1 cellular context compared by ENCODE assay signal in the genomic region with DNA sequence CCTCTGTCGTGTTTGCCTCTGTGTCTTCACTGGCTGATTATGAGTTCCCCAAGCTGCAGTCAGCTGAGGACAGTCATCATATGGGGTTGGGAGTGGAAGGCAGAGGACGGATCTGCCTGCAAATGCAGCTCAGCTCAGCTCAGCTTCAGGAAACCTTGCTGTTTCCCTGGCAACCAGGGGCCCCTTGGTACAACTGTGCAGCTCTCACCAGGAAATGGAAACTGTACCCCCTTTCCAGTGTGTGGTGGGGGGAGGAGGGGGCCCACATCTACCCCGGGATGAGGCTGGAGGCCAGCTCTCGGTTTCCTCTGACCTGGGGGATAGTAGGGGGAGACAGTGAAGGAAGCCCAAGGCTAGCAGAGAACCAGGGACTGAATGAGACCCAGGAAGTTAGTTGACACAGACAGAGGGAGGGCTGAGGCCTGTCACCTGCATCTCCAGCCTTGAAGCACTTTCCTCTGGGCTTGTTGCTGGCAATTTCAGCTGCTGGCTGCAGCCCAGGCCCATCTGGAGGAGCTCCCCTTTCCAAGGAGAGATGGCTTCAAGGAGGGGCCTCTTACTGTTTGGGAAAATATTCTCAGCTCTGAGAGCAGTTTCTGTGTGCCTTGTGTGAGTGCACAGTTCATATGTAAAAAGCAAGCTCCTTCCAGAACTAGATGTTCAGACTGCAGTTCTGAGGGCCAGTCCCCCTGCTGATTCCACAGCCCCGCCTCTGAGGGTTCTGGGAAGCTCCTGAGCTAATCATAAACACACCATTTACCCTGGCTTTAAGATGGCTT.
TF ChIP-seq lines count a peak whose summit lies in the region.

No MANE protein-coding gene starts in this region.

TF ChIP-seq in GM12878, 131 proteins besides CTCF, POLR2A, EP300 and RAD21 (continued from another document and continues in another):
- no peak for TF ChIP-seq RELA (IDR thresholded peaks at IDR 0.05; ENCODE audit: borderline replicate concordance, partially characterized antibody)
- TF ChIP-seq ZNF207 (IDR thresholded peaks at IDR 0.05; ENCODE audit: borderline replicate concordance) = no peak
- peak; percentile 59 for TF ChIP-seq SP1 (IDR thresholded peaks at IDR 0.05; ENCODE audit: low read depth, low read length)
- no peak for TF ChIP-seq RAD51 (IDR thresholded peaks at IDR 0.05)
- no peak for TF ChIP-seq EZH2 (IDR thresholded peaks at IDR 0.05; ENCODE audit: borderline replicate concordance, control insufficient read depth, low read depth, low read length)
- TF ChIP-seq LARP7 (IDR thresholded peaks at IDR 0.05) = no peak
- TF ChIP-seq KDM1A (IDR thresholded peaks at IDR 0.05; ENCODE audit: borderline replicate concordance) = no peak
- TF ChIP-seq EED (IDR thresholded peaks at IDR 0.05; ENCODE audit: low read depth) = peak; percentile 87
- no peak for TF ChIP-seq JUNB (IDR thresholded peaks at IDR 0.05)
- no peak for TF ChIP-seq ZZZ3 (IDR thresholded peaks at IDR 0.05; ENCODE audit: control insufficient read depth, insufficient read length, low read depth)
- no peak for TF ChIP-seq MYC (IDR thresholded peaks at IDR 0.05; ENCODE audit: insufficient read depth, insufficient read length, insufficient replicate concordance, low read length, severe bottlenecking)
- TF ChIP-seq, protein P1, sequence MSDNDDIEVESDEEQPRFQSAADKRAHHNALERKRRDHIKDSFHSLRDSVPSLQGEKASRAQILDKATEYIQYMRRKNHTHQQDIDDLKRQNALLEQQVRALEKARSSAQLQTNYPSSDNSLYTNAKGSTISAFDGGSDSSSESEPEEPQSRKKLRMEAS (IDR thresholded peaks at IDR 0.05; ENCODE audit: low read depth, low read length) = no peak
- no peak for TF ChIP-seq FOXM1 (IDR thresholded peaks at IDR 0.05; ENCODE audit: low read depth, low read length)
- TF ChIP-seq BMI1 (IDR thresholded peaks at IDR 0.05; ENCODE audit: borderline replicate concordance) = peak; percentile 89
- TF ChIP-seq SPI1 (IDR thresholded peaks at IDR 0.05; ENCODE audit: borderline replicate concordance, insufficient read depth, low read depth, low read length) = no peak
- no peak for TF ChIP-seq RCOR1 (conservative IDR thresholded peaks at IDR 0.05; ENCODE audit: low read depth, low read length)
- TF ChIP-seq ZNF622 (IDR thresholded peaks at IDR 0.05) = no peak
- 0 out of 2 replicates have a peak, but pooled peaks have one; percentile 28 for TF ChIP-seq CREM (IDR thresholded peaks at IDR 0.05; ENCODE audit: low read depth)
- TF ChIP-seq ZBTB40 (IDR thresholded peaks at IDR 0.05; ENCODE audit: borderline replicate concordance) = no peak; the same call in 1 of the 2 replicates
- TF ChIP-seq E2F4 (IDR thresholded peaks at IDR 0.05; ENCODE audit: low read depth, low read length) = no peak
- TF ChIP-seq PKNOX1 (IDR thresholded peaks at IDR 0.05) = peak; percentile 42; the same call in 1 of the 2 replicates
- TF ChIP-seq BACH1 (IDR thresholded peaks at IDR 0.05; ENCODE audit: borderline replicate concordance) = no peak
- TF ChIP-seq BRCA1 (IDR thresholded peaks at IDR 0.05; ENCODE audit: low read depth, low read length) = no peak
- TF ChIP-seq, protein P2, sequence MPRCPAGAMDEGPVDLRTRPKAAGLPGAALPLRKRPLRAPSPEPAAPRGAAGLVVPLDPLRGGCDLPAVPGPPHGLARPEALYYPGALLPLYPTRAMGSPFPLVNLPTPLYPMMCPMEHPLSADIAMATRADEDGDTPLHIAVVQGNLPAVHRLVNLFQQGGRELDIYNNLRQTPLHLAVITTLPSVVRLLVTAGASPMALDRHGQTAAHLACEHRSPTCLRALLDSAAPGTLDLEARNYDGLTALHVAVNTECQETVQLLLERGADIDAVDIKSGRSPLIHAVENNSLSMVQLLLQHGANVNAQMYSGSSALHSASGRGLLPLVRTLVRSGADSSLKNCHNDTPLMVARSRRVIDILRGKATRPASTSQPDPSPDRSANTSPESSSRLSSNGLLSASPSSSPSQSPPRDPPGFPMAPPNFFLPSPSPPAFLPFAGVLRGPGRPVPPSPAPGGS (IDR thresholded peaks at IDR 0.05; ENCODE audit: borderline replicate concordance, insufficient read depth, low read depth, low read length, poor library complexity, severe bottlenecking) = peak; percentile 19
- peak in 1 of 2 experiments; percentile 95; a peak in 2 of 4 replicates for TF ChIP-seq ETV6 (conservative IDR thresholded peaks at IDR 0.05 in 1 of 2, IDR thresholded peaks at IDR 0.05 in 1 of 2; ENCODE audit: borderline replicate concordance in 1 of 2, low read depth in 1 of 2)
- no peak for TF ChIP-seq JUND (IDR thresholded peaks at IDR 0.05; ENCODE audit: low read depth, low read length)
- no peak for TF ChIP-seq ZNF24 (IDR thresholded peaks at IDR 0.05)
- no peak for TF ChIP-seq CBFB (IDR thresholded peaks at IDR 0.05; ENCODE audit: low read depth)
- no peak for TF ChIP-seq SMARCA5 (IDR thresholded peaks at IDR 0.05)
- TF ChIP-seq NFIC (IDR thresholded peaks at IDR 0.05; ENCODE audit: low read depth, low read length) = no peak
- no peak for TF ChIP-seq NBN (IDR thresholded peaks at IDR 0.05)
- peak; percentile 62; the same call in 1 of the 2 replicates for TF ChIP-seq SMAD5 (IDR thresholded peaks at IDR 0.05; ENCODE audit: low read depth)
- TF ChIP-seq NR2F1 (conservative IDR thresholded peaks at IDR 0.05) = no peak
- no peak for TF ChIP-seq MEF2A (IDR thresholded peaks at IDR 0.05; ENCODE audit: insufficient read depth, low read depth, low read length)
- TF ChIP-seq, protein P3, sequence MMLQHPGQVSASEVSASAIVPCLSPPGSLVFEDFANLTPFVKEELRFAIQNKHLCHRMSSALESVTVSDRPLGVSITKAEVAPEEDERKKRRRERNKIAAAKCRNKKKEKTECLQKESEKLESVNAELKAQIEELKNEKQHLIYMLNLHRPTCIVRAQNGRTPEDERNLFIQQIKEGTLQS (IDR thresholded peaks at IDR 0.05; ENCODE audit: borderline replicate concordance, extremely low read depth, low read depth, low read length) = no peak
- TF ChIP-seq TCF7 (IDR thresholded peaks at IDR 0.05; ENCODE audit: borderline replicate concordance) = no peak
- TF ChIP-seq, protein P4, sequence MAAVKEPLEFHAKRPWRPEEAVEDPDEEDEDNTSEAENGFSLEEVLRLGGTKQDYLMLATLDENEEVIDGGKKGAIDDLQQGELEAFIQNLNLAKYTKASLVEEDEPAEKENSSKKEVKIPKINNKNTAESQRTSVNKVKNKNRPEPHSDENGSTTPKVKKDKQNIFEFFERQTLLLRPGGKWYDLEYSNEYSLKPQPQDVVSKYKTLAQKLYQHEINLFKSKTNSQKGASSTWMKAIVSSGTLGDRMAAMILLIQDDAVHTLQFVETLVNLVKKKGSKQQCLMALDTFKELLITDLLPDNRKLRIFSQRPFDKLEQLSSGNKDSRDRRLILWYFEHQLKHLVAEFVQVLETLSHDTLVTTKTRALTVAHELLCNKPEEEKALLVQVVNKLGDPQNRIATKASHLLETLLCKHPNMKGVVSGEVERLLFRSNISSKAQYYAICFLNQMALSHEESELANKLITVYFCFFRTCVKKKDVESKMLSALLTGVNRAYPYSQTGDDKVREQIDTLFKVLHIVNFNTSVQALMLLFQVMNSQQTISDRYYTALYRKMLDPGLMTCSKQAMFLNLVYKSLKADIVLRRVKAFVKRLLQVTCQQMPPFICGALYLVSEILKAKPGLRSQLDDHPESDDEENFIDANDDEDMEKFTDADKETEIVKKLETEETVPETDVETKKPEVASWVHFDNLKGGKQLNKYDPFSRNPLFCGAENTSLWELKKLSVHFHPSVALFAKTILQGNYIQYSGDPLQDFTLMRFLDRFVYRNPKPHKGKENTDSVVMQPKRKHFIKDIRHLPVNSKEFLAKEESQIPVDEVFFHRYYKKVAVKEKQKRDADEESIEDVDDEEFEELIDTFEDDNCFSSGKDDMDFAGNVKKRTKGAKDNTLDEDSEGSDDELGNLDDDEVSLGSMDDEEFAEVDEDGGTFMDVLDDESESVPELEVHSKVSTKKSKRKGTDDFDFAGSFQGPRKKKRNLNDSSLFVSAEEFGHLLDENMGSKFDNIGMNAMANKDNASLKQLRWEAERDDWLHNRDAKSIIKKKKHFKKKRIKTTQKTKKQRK (IDR thresholded peaks at IDR 0.05; ENCODE audit: low read depth, low read length) = no peak
- TF ChIP-seq, protein P5, sequence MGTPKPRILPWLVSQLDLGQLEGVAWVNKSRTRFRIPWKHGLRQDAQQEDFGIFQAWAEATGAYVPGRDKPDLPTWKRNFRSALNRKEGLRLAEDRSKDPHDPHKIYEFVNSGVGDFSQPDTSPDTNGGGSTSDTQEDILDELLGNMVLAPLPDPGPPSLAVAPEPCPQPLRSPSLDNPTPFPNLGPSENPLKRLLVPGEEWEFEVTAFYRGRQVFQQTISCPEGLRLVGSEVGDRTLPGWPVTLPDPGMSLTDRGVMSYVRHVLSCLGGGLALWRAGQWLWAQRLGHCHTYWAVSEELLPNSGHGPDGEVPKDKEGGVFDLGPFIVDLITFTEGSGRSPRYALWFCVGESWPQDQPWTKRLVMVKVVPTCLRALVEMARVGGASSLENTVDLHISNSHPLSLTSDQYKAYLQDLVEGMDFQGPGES (IDR thresholded peaks at IDR 0.05) = no peak
- TF ChIP-seq MXI1 (IDR thresholded peaks at IDR 0.05; ENCODE audit: low read depth, low read length) = no peak
- TF ChIP-seq RFX5 (IDR thresholded peaks at IDR 0.05; ENCODE audit: low read depth, low read length) = no peak
- peak in 1 of 2 experiments; percentile 40; a peak in 1 of 3 replicates for TF ChIP-seq EGR1 (IDR thresholded peaks at IDR 0.05; ENCODE audit: borderline replicate concordance in 1 of 2, low read depth in 2 of 2, low read length in 2 of 2)
- TF ChIP-seq SIN3A (IDR thresholded peaks at IDR 0.05; ENCODE audit: low read depth, low read length) = no peak
- TF ChIP-seq, protein P6, sequence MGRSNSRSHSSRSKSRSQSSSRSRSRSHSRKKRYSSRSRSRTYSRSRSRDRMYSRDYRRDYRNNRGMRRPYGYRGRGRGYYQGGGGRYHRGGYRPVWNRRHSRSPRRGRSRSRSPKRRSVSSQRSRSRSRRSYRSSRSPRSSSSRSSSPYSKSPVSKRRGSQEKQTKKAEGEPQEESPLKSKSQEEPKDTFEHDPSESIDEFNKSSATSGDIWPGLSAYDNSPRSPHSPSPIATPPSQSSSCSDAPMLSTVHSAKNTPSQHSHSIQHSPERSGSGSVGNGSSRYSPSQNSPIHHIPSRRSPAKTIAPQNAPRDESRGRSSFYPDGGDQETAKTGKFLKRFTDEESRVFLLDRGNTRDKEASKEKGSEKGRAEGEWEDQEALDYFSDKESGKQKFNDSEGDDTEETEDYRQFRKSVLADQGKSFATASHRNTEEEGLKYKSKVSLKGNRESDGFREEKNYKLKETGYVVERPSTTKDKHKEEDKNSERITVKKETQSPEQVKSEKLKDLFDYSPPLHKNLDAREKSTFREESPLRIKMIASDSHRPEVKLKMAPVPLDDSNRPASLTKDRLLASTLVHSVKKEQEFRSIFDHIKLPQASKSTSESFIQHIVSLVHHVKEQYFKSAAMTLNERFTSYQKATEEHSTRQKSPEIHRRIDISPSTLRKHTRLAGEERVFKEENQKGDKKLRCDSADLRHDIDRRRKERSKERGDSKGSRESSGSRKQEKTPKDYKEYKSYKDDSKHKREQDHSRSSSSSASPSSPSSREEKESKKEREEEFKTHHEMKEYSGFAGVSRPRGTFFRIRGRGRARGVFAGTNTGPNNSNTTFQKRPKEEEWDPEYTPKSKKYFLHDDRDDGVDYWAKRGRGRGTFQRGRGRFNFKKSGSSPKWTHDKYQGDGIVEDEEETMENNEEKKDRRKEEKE (IDR thresholded peaks at IDR 0.05) = no peak
- TF ChIP-seq HDGF (IDR thresholded peaks at IDR 0.05) = peak; percentile 42; the same call in 1 of the 2 replicates
